ENCODE assay signal across 18 cellular contexts in the genomic region with DNA sequence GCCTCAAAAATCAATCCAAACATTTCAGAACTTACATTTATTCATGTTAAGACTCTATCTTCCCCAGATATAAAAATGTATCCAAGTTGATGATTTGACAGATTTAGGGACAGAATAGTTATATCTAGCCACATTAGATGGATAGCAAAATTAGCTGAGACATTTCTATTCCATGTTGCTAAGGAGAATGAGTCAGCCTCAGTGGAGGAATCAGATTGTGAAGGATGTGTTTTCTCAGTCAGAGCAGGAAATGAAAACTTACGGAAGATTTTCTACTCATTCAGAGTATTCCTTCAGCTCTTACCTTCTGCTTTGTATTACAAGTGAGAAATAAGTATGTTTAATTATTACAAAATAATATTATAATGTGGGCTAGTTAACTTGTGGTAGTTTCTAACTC.
"Had no signal": no experiment of that assay in that cellular context is flagged by ENCODE, and none has a peak within 500 bp of the region (broad histone marks: within the 10 kb centered on the region; RNA-seq: fewer than 3 reads in every experiment).

No MANE protein-coding gene starts in this region.

- H3K4me1 ChIP-seq: esophagus squamous epithelium, heart right ventricle had no signal

- ATAC-seq: activated T-helper 17 cell treated with anti-CD3 and anti-CD28 coated beads, Interleukin-2, amount 50 U/mL, for 72 hours; heart right ventricle; left ventricle myocardium superior; natural killer cell; T-cell had no signal

- H3K27ac ChIP-seq: esophagus squamous epithelium, heart right ventricle, WERI-Rb-1 had no signal

- DNase-seq: activated CD4-positive, alpha-beta T cell treated with anti-CD3 and anti-CD28 coated beads, Interleukin-2, amount 10 ng/mL, durations not matched to agents 7 days and 5 days; activated CD4-positive, CD25-positive, alpha-beta regulatory T cell treated with anti-CD3 and anti-CD28 coated beads, Interleukin-2, amount 50 U/mL, for 72 hours; activated CD8-positive, alpha-beta memory T cell treated with anti-CD3 and anti-CD28 coated beads, Interleukin-2, amount 50 U/mL, for 4 hours; activated T-cell treated with anti-CD3 and anti-CD28 coated beads, Interleukin-2, amount 50 U/mL, for 24 hours; amniotic stem cell; central memory CD4-positive, alpha-beta T cell; effector memory CD4-positive, alpha-beta T cell; esophagus squamous epithelium; heart right ventricle; left ventricle myocardium superior; mammary epithelial cell; midbrain; natural killer cell; stimulated activated CD4-positive, alpha-beta T cell treated with anti-CD3 and anti-CD28 coated beads, Interleukin-4, amount 100 ng/mL, for 24 hours; stimulated activated naive CD4-positive, alpha-beta T cell treated with Interleukin-2 at 50 U/mL for 16 hours; T-cell; WERI-Rb-1 had no signal

- H3K36me3 ChIP-seq: esophagus squamous epithelium, heart right ventricle, WERI-Rb-1 had no signal

- H3K9me3 ChIP-seq: esophagus squamous epithelium, heart right ventricle had no signal

- H3K27me3 ChIP-seq: esophagus squamous epithelium, heart right ventricle had no signal

- H3K4me3 ChIP-seq: esophagus squamous epithelium, heart right ventricle had no signal
